In genomic region chr12:113368331-113368730, GRCh38 we compare ENCODE assay signal across 19 cellular contexts. TPM values are rescaled to one million over a fixed set of nuclear protein-coding genes. Genes with fewer than 3 reads are reported as not detected.
DNase-seq lines count a peak whose midpoint lies in the region; ATAC-seq and TF ChIP-seq lines count a peak whose summit lies in the region.
"Had no signal": no experiment of that assay in that cellular context is flagged by ENCODE, and none has a peak within 500 bp of the region (broad histone marks: within the 10 kb centered on the region; RNA-seq: fewer than 3 reads in every experiment).

No MANE protein-coding gene starts in this region.

- TF ChIP-seq RAD21 in HCT116 (IDR thresholded peaks at IDR 0.05; ENCODE audit: low read depth): no peak

- H3K9ac ChIP-seq in HCT116 (ENCODE audit: low read length): no peak overlapping the region
- H3K9ac ChIP-seq in PC-3 (ENCODE audit: low read length): no peak overlapping the region

- H3K9me2 ChIP-seq in HCT116 (ENCODE audit: insufficient read depth): no peaks in the 10 kb centered on the region
- H3K9me2 ChIP-seq in PC-3 (replicated peaks; ENCODE audit: low read length): no peaks in the 10 kb centered on the region

- peak; percentile 66 for ATAC-seq in HCT116
- ATAC-seq in Right ventricle myocardium superior (ENCODE audit: poor library complexity): no peak
- ATAC-seq in PC-3: no peak
- no peak for ATAC-seq in HG02571 (IDR thresholded peaks at IDR 0.05; ENCODE audit: unreplicated experiment)

- no peak overlapping the region for H2AFZ ChIP-seq in HCT116 (ENCODE audit: low read depth, low read length, poor library complexity, severe bottlenecking)
- H2AFZ ChIP-seq in osteoblast (ENCODE audit: low read length): no peak overlapping the region
- H2AFZ ChIP-seq in PC-3 (ENCODE audit: low read length): no peak overlapping the region

- CTCF ChIA-PET in HCT116 (lab: Charles Lee): no interaction called here
- CTCF ChIA-PET in PC-3 (lab: Charles Lee): no interaction called here

- no peaks in the 10 kb centered on the region for H3K27me3 Mint-ChIP-seq in dendritic cell treated with granulocyte-macrophage colony-stimulating factor and Interleukin-4, amounts not matched to agents 40 ng/mL and 50 ng/mL, for 4 days
- H3K27me3 Mint-ChIP-seq: B cell; CD4-positive, CD25-positive, alpha-beta regulatory T cell had no signal

- H3K27ac ChIP-seq in HCT116 (ENCODE audit: low read depth, low read length): no peak overlapping the region
- H3K27ac ChIP-seq in osteoblast (ENCODE audit: low read depth, low read length): no peak overlapping the region
- H3K27ac ChIP-seq in PC-3 (ENCODE audit: low read length): no peak overlapping the region
- H3K27ac ChIP-seq: HL-60 had no signal

- no peaks in the 10 kb centered on the region for H3K9me3 Mint-ChIP-seq in dendritic cell treated with granulocyte-macrophage colony-stimulating factor and Interleukin-4, amounts not matched to agents 40 ng/mL and 50 ng/mL, for 4 days
- H3K9me3 Mint-ChIP-seq: CD4-positive, CD25-positive, alpha-beta regulatory T cell had no signal

- TF ChIP-seq POLR2A in HCT116 (IDR thresholded peaks at IDR 0.05; ENCODE audit: borderline replicate concordance, extremely low read depth, insufficient read depth, insufficient read length): no peak

- no peak overlapping the region for H3K4me2 ChIP-seq in HCT116 (ENCODE audit: low read length)
- no peak overlapping the region for H3K4me2 ChIP-seq in osteoblast (ENCODE audit: insufficient read depth, low read length)
- no peak overlapping the region for H3K4me2 ChIP-seq in PC-3 (ENCODE audit: low read length)

- intact Hi-C loops in HCT116 (cut with micrococcal nuclease): no loop called here
- intact Hi-C loops in dendritic cell treated with granulocyte-macrophage colony-stimulating factor and Interleukin-4, amounts not matched to agents 40 ng/mL and 50 ng/mL, for 4 days (cut with micrococcal nuclease): no loop called here
- intact Hi-C loops in Right ventricle myocardium superior (cut with DNase I): no loop called here
- intact Hi-C loops in PC-3 (cut with micrococcal nuclease): no loop called here

- 0 out of 4 replicates have a peak, but pooled peaks cover 0 to under 1% of the 10 kb centered on the region in 2 experiments for H3K36me3 ChIP-seq in HCT116 (ENCODE audit: control insufficient read depth in 1 of 2, insufficient read depth in 2 of 2, low read length in 2 of 2)
- peaks cover 10% of the 10 kb centered on the region for H3K36me3 ChIP-seq in osteoblast (ENCODE audit: insufficient read depth, low read length)
- H3K36me3 ChIP-seq in PC-3 (ENCODE audit: low read depth, low read length): peaks cover 7% of the 10 kb centered on the region; the same call in 1 of the 2 replicates

- in situ Hi-C loops in SK-MEL-5 (cut with HindIII; ENCODE audit: low pct_unique_long_range_greater_than_20kb, low sequenced_read_pairs): no loop called here

- no peaks in the 10 kb centered on the region for H3F3A ChIP-seq in PC-3 (ENCODE audit: low read length, unreplicated experiment)

- H3K27me3 ChIP-seq in HCT116 (ENCODE audit: insufficient read depth, low read length) (no peaks in the 10 kb centered on the region), osteoblast (ENCODE audit: insufficient read depth, low read length) (no peaks in the 10 kb centered on the region), PC-3 (ENCODE audit: low read length) (no peaks in the 10 kb centered on the region)

- no peaks in the 10 kb centered on the region; the same call in 1 of the 2 replicates for H3K79me2 ChIP-seq in HCT116 (ENCODE audit: insufficient read depth, low read length)
- H3K79me2 ChIP-seq in osteoblast (ENCODE audit: insufficient read depth, low read length): peaks cover 39% of the 10 kb centered on the region
- H3K79me2 ChIP-seq in PC-3 (ENCODE audit: low read length): no peaks in the 10 kb centered on the region

- no peaks in the 10 kb centered on the region for H4K20me1 ChIP-seq in HCT116 (ENCODE audit: insufficient read depth)
- peaks cover 15% of the 10 kb centered on the region for H4K20me1 ChIP-seq in osteoblast (ENCODE audit: insufficient read depth, low read length)
- H4K20me1 ChIP-seq in PC-3 (ENCODE audit: low read length): no peaks in the 10 kb centered on the region

- H3K4me1 Mint-ChIP-seq in dendritic cell treated with granulocyte-macrophage colony-stimulating factor and Interleukin-4, amounts not matched to agents 40 ng/mL and 50 ng/mL, for 4 days (ENCODE audit: low read depth): peaks cover 43% of the 10 kb centered on the region

- POLR2A ChIA-PET in HCT116 (lab: Charles Lee) (no interaction called here), PC-3 (lab: Charles Lee; ENCODE audit: unreplicated experiment) (no interaction called here)

- no peaks in the 10 kb centered on the region for H3K36me3 Mint-ChIP-seq in dendritic cell treated with granulocyte-macrophage colony-stimulating factor and Interleukin-4, amounts not matched to agents 40 ng/mL and 50 ng/mL, for 4 days (ENCODE audit: low read depth)

- RAD21 ChIA-PET in HCT116 (lab: Charles Lee; ENCODE audit: low non-redundant PET in 1 of 2, low total read pairs in 2 of 2, uncharacterized antibody in 2 of 2, unreplicated experiment in 2 of 2): no interaction called here

- H3K4me3 Mint-ChIP-seq in dendritic cell treated with granulocyte-macrophage colony-stimulating factor and Interleukin-4, amounts not matched to agents 40 ng/mL and 50 ng/mL, for 4 days: no peak overlapping the region
- H3K4me3 Mint-ChIP-seq: B cell had no signal

- H3K27ac Mint-ChIP-seq in dendritic cell treated with granulocyte-macrophage colony-stimulating factor and Interleukin-4, amounts not matched to agents 40 ng/mL and 50 ng/mL, for 4 days: peak overlapping the region; percentile 38
- H3K27ac Mint-ChIP-seq: B cell had no signal

- H3K9me3 ChIP-seq in HCT116 (ENCODE audit: control insufficient read depth in 1 of 2, insufficient read depth in 1 of 2, low read depth in 1 of 2, low read length in 2 of 2) (no peaks in the 10 kb centered on the region), osteoblast (ENCODE audit: low read depth, low read length) (no peaks in the 10 kb centered on the region), PC-3 (ENCODE audit: low read length) (no peaks in the 10 kb centered on the region)

- DNase-seq in HCT116 (ENCODE audit: low read depth, low spot score) (no peak), SK-MEL-5 (ENCODE audit: low read depth, low spot score) (peak; percentile 52), osteoblast (ENCODE audit: insufficient read length, low spot score, missing footprints) (peak; percentile 71), Right ventricle myocardium superior (no peak), PC-3 (no peak)
- DNase-seq: CD4-positive, CD25-positive, alpha-beta regulatory T cell; DMS79; HCEC 1CT; KBM-7; NCI-H1436; NCI-H2029; NCI-H2171; NCI-H446 treated with DMSO at 0.1 percent for 48 hours; SHP77 had no signal

- TF ChIP-seq CTCF in HCT116 (IDR thresholded peaks at IDR 0.05 in 2 of 3, conservative IDR thresholded peaks at IDR 0.05 in 1 of 3; ENCODE audit: borderline replicate concordance in 1 of 3, insufficient read depth in 1 of 3, low read depth in 2 of 3, low read length in 2 of 3) (no peak), osteoblast (IDR thresholded peaks at IDR 0.05; ENCODE audit: extremely low read depth, low read depth, low read length) (no peak), PC-3 (conservative IDR thresholded peaks at IDR 0.05; ENCODE audit: low read depth, low read length) (no peak)

- H3K4me1 ChIP-seq in HCT116 (ENCODE audit: control insufficient read depth in 1 of 2, insufficient read depth in 2 of 2, low read length in 2 of 2) (peaks cover 0 to 4% of the 10 kb centered on the region in 2 experiments; a peak in 1 of 4 replicates), osteoblast (ENCODE audit: insufficient read depth, low read length) (no peaks in the 10 kb centered on the region), PC-3 (ENCODE audit: insufficient read depth, low read length) (no peaks in the 10 kb centered on the region)

- BruUV-seq in HCT116 (replicated peaks; lab: Mats Ljungman, UMichigan) (no TSS peak), PC-3 (replicated peaks; lab: Mats Ljungman, UMichigan) (no TSS peak)

- H3K4me3 ChIP-seq in HCT116 (replicated peaks in 1 of 2; ENCODE audit: low read depth in 1 of 2, low read length in 2 of 2): no peak overlapping the region
- H3K4me3 ChIP-seq in osteoblast (ENCODE audit: insufficient read depth, low read length): no peak overlapping the region
- H3K4me3 ChIP-seq in PC-3 (ENCODE audit: low read length): no peak overlapping the region

TF ChIP-seq in HCT116, 20 proteins besides CTCF, POLR2A, EP300 and RAD21 (continues in another document):
- no peak for TF ChIP-seq POLR2AphosphoS5 (IDR thresholded peaks at IDR 0.05; ENCODE audit: low read depth, low read length)
- no peak for TF ChIP-seq JUND (IDR thresholded peaks at IDR 0.05)
- TF ChIP-seq EGR1 (IDR thresholded peaks at IDR 0.05; ENCODE audit: low read depth): no peak

RNA-seq across cellular contexts. Expression of gene PLBD2, which starts 9.9 kb away (rescaled TPM):
- total RNA-seq in HCT116 (2021; ENCODE audit: unreplicated experiment) (45.0 TPM), osteoblast (64.8 and 69.1 TPM in 2 replicates), Right ventricle myocardium superior (40.2 TPM), PC-3 (2014; rRNA removed) (18.8 and 38.1 TPM in 2 replicates)
- polyA plus RNA-seq in HCT116 (2012): 25.0 and 28.2 TPM in 2 replicates
- total RNA-seq in SK-MEL-5 (2014; rRNA removed; shearing (Covaris generic)): 28.3 and 30.2 TPM in 2 replicates
- polyA plus RNA-seq in SK-MEL-5 (2015; cell fraction: cytosol; rRNA removed): 144 and 155 TPM in 2 replicates
- polyA plus RNA-seq in SK-MEL-5 (2015; cell fraction: nucleus; rRNA removed): 16.1 and 20.0 TPM in 2 replicates

RNA-seq across cellular contexts. Expression of gene SLC8B1, which starts 33.4 kb away (rescaled TPM):
- total RNA-seq in HCT116 (2021; ENCODE audit: unreplicated experiment) (30.9 TPM), osteoblast (16.5 and 19.5 TPM in 2 replicates), Right ventricle myocardium superior (12.3 TPM), PC-3 (2014; rRNA removed) (34.1 and 50.2 TPM in 2 replicates)
- polyA plus RNA-seq in HCT116 (2012): 23.2 and 27.1 TPM in 2 replicates
- total RNA-seq in SK-MEL-5 (2014; rRNA removed; shearing (Covaris generic)): 3.9 and 5.1 TPM in 2 replicates
- 12.0 and 13.2 TPM in 2 replicates for polyA plus RNA-seq in SK-MEL-5 (2015; cell fraction: cytosol; rRNA removed)
- 29.5 and 33.4 TPM in 2 replicates for polyA plus RNA-seq in SK-MEL-5 (2015; cell fraction: nucleus; rRNA removed)

RNA-seq across cellular contexts. Expression of gene SDS, which starts 35.4 kb away (rescaled TPM):
- not detected for total RNA-seq in HCT116 (2021; ENCODE audit: unreplicated experiment)
- 0.09 and 0.17 TPM in 2 replicates for polyA plus RNA-seq in HCT116 (2012)
- not detected in 2 replicates for total RNA-seq in SK-MEL-5 (2014; rRNA removed; shearing (Covaris generic))
- not detected in 2 replicates for polyA plus RNA-seq in SK-MEL-5 (2015; cell fraction: cytosol; rRNA removed)
- not detected in 2 replicates for polyA plus RNA-seq in SK-MEL-5 (2015; cell fraction: nucleus; rRNA removed)
- total RNA-seq in osteoblast: under 0.01 TPM in 1 of 2 replicates, not detected in the other
- total RNA-seq in Right ventricle myocardium superior: not detected
- not detected in 2 replicates for total RNA-seq in PC-3 (2014; rRNA removed)
- total RNA-seq: B cell; CD4-positive, CD25-positive, alpha-beta regulatory T cell had no signal
- polyA plus RNA-seq: AG04450; CD4-positive, CD25-positive, alpha-beta regulatory T cell had no signal

RNA-seq across cellular contexts. Expression of gene SDSL, which starts 53.8 kb away (rescaled TPM):
- total RNA-seq in HCT116 (2021; ENCODE audit: unreplicated experiment): 19.1 TPM
- polyA plus RNA-seq in HCT116 (2012): 22.7 and 25.5 TPM in 2 replicates
- 8.3 and 8.6 TPM in 2 replicates for total RNA-seq in SK-MEL-5 (2014; rRNA removed; shearing (Covaris generic))
- 22.6 and 28.2 TPM in 2 replicates for polyA plus RNA-seq in SK-MEL-5 (2015; cell fraction: cytosol; rRNA removed)
- polyA plus RNA-seq in SK-MEL-5 (2015; cell fraction: nucleus; rRNA removed): 9.7 and 18.0 TPM in 2 replicates
- total RNA-seq in osteoblast: 6.5 TPM in 2 replicates
- 6.3 TPM for total RNA-seq in Right ventricle myocardium superior
- 14.0 and 19.9 TPM in 2 replicates for total RNA-seq in PC-3 (2014; rRNA removed)
- total RNA-seq: CD4-positive, CD25-positive, alpha-beta regulatory T cell had no signal

Comparison
In these comparisons a context has a peak if more than half of its experiments do, and no peak if none do; other contexts are left out.
1. DNase-seq: peak in SK-MEL-5 (single experiment) and osteoblast (single experiment); none in HCT116 (single experiment), Right ventricle myocardium superior (single experiment) and PC-3 (single experiment).